In the genomic region with DNA sequence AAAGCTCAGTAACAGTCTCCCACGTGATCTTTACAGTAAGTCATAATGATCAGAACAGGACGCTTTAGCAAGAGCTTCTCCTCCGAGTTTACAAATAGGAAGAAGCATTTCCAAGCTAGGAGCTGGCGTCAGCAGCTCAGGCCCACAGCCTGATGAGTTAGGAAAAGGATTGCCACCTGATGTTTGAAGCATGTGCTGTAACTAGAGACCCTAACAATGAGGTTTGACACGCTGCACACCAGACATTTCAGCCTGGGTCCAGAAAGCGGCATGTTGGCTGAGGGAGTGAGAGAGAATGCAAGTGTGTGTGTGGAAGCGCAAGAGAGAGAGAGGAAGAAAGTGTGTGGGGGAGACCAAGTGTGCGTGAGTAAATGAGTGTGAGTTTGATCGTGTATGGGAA, we compare ENCODE assay signal across 14 cellular contexts.
"Had no signal": no experiment of that assay in that cellular context is flagged by ENCODE, and none has a peak within 500 bp of the region (broad histone marks: within the 10 kb centered on the region; RNA-seq: fewer than 3 reads in every experiment).

No MANE protein-coding gene starts in this region.

- H3K27ac ChIP-seq: ovary, tibial artery, uterus, WERI-Rb-1 had no signal

- H3K36me3 ChIP-seq: ovary, uterus had no signal

- H3K4me3 Mint-ChIP-seq: activated CD4-positive, alpha-beta T cell treated with anti-CD3 and anti-CD28 coated beads, Interleukin-2, amount 10 ng/mL, durations not matched to agents 7 days and 5 days; central memory CD8-positive, alpha-beta T cell; stimulated activated memory B cell treated with anti-CD40 and anti-IgM and Interleukin-4, amounts not matched to agents 10 μg/mL and 1 μg/mL and 100 μg/mL, for 72 hours; T-helper 17 cell had no signal

- H3K27ac Mint-ChIP-seq: activated CD4-positive, alpha-beta T cell treated with anti-CD3 and anti-CD28 coated beads, Interleukin-2, amount 10 ng/mL, durations not matched to agents 7 days and 5 days; stimulated activated memory B cell treated with anti-CD40 and anti-IgM and Interleukin-4, amounts not matched to agents 10 μg/mL and 1 μg/mL and 100 μg/mL, for 72 hours; T-helper 17 cell had no signal

- H3K9me3 Mint-ChIP-seq: activated CD4-positive, alpha-beta T cell treated with anti-CD3 and anti-CD28 coated beads, Interleukin-2, amount 10 ng/mL, durations not matched to agents 7 days and 5 days; central memory CD8-positive, alpha-beta T cell; stimulated activated memory B cell treated with anti-CD40 and anti-IgM and Interleukin-4, amounts not matched to agents 10 μg/mL and 1 μg/mL and 100 μg/mL, for 72 hours had no signal

- H3K27me3 ChIP-seq: ovary, tibial artery, uterus had no signal

- H3K4me1 ChIP-seq: tibial artery, uterus had no signal

- H3K4me3 ChIP-seq: ovary, tibial artery, uterus had no signal

- DNase-seq: activated CD4-positive, alpha-beta T cell treated with anti-CD3 and anti-CD28 coated beads, Interleukin-2, amount 10 ng/mL, durations not matched to agents 7 days and 5 days; activated naive CD4-positive, alpha-beta T cell treated with anti-CD3 and anti-CD28 coated beads, Interleukin-2, amount 50 U/mL, for 16 hours; activated T-cell treated with anti-CD3 and anti-CD28 coated beads for 4 hours; amniotic stem cell; cortex of kidney; effector CD8-positive, alpha-beta T cell; foreskin fibroblast; T-helper 17 cell; WERI-Rb-1 had no signal

- H3K27me3 Mint-ChIP-seq: activated CD4-positive, alpha-beta T cell treated with anti-CD3 and anti-CD28 coated beads, Interleukin-2, amount 10 ng/mL, durations not matched to agents 7 days and 5 days; central memory CD8-positive, alpha-beta T cell; stimulated activated memory B cell treated with anti-CD40 and anti-IgM and Interleukin-4, amounts not matched to agents 10 μg/mL and 1 μg/mL and 100 μg/mL, for 72 hours; T-helper 17 cell had no signal

- H3K4me1 Mint-ChIP-seq: activated CD4-positive, alpha-beta T cell treated with anti-CD3 and anti-CD28 coated beads, Interleukin-2, amount 10 ng/mL, durations not matched to agents 7 days and 5 days; central memory CD8-positive, alpha-beta T cell had no signal

- H3K9me3 ChIP-seq: ovary, tibial artery, uterus had no signal

- ATAC-seq: stimulated activated memory B cell treated with anti-CD40 and anti-IgM and Interleukin-4, amounts not matched to agents 10 μg/mL and 1 μg/mL and 100 μg/mL, for 72 hours; T-helper 17 cell had no signal
